ENCODE assay signal across 8 cellular contexts in the genomic region with DNA sequence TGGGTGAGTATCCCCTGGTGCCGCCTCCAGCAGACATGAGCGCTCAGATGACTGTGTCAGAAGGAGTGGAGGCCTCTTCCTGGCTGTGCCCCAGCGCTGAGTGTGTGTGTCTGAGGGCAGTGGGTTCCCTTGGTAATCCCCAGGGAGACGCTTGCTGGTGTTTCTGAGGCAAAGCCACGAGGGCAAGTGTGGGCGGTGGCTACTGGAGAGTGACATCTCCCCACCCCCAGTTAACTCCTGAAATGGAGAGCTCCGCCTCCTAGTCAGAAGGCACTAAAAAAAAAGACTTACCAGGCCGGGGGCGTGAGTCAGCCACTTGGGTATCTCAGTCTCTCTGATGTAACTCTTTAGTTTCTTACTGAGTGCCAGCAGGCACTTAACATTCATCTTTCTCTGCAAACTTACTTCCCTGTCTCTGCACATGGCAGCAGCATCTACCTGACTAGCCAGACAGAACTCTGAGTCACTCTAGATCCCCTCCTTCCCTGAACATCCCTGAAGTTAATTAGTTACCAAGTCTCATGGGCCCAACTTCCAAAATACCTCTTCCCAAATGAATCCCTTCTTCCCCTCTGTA. TPM values are rescaled to one million over a fixed set of nuclear protein-coding genes. Genes with fewer than 3 reads are reported as not detected.
A peak's percentile ranks its signal among the peaks of the same experiment; 100 is the strongest.
DNase-seq lines count a peak whose midpoint lies in the region; ATAC-seq and TF ChIP-seq lines count a peak whose summit lies in the region.

No MANE protein-coding gene starts in this region.

- H2AK5ac ChIP-seq in neuronal stem cell (ENCODE audit: low read depth, low read length): no peak overlapping the region

- H3K79me1 ChIP-seq in neuronal stem cell (ENCODE audit: low read depth, low read length): no peaks in the 10 kb centered on the region

- H3K27ac ChIP-seq in neuronal stem cell (replicated peaks; ENCODE audit: low read length) (peak overlapping the region; percentile 10), temporal lobe (ENCODE audit: low read depth, low read length) (peak overlapping the region; percentile 91)

- H3K27me3 ChIP-seq in neuronal stem cell (ENCODE audit: control insufficient read depth in 3 of 3, insufficient read depth in 3 of 3, low read depth in 1 of 3, low read length in 3 of 3): no peaks in the 10 kb centered on the region

- no peaks in the 10 kb centered on the region for H3K9me3 ChIP-seq in neuronal stem cell (replicated peaks in 1 of 2; ENCODE audit: control insufficient read depth in 2 of 2, insufficient read depth in 1 of 2, low read depth in 1 of 2, low read length in 2 of 2)

- no peak overlapping the region for H3K4me3 ChIP-seq in epithelial cell of proximal tubule (ENCODE audit: low read depth, low read length)
- H3K4me3 ChIP-seq in neuronal stem cell (ENCODE audit: low read length in 2 of 2): no peak overlapping the region

- DNase-seq in activated gamma-delta T cell treated with Interleukin-2 at 50 U/mL for 16 hours (peak; percentile 41), activated gamma-delta T cell (lab: John Stamatoyannopoulos, UW) (no peak), NCI-H82 (lab: John Stamatoyannopoulos, UW) (peak; percentile 91), epithelial cell of proximal tubule (ENCODE audit: low read depth) (peak; percentile 98), neuronal stem cell (ENCODE audit: low spot score) (peak; percentile 64)
- DNase-seq in activated CD8-positive, alpha-beta memory T cell treated with anti-CD3 and anti-CD28 coated beads for 48 hours (ENCODE audit: low read depth in 2 of 3, low spot score in 2 of 3): peak; percentile 57 to 79 (median 68)

- no peak overlapping the region for H3K23ac ChIP-seq in neuronal stem cell (ENCODE audit: low read depth, low read length, poor library complexity)

- H3K36me3 ChIP-seq in neuronal stem cell (replicated peaks in 1 of 2; ENCODE audit: control insufficient read depth in 2 of 2, insufficient read depth in 2 of 2, low read length in 2 of 2): peaks cover 16 to 74% of the 10 kb centered on the region in 2 donors

- H2BK5ac ChIP-seq in neuronal stem cell (ENCODE audit: low read length): no peak overlapping the region

- no peak overlapping the region for H3K9ac ChIP-seq in neuronal stem cell (ENCODE audit: low read depth, low read length, poor library complexity)

- ATAC-seq in HG02938 (IDR thresholded peaks at IDR 0.05; ENCODE audit: unreplicated experiment): peak; percentile 86

- peak overlapping the region; percentile 40 for H3K4me2 ChIP-seq in neuronal stem cell (ENCODE audit: insufficient read depth, low read length, poor library complexity, severe bottlenecking)

- no peak overlapping the region for H2BK15ac ChIP-seq in neuronal stem cell (ENCODE audit: low read length)

- no CpG with 5 or more reads among the region's 9 CpGs for WGBS in neuronal stem cell (ENCODE audit: extremely low coverage in 2 of 2, insufficient read length in 2 of 2, insufficient replicate concordance in 1 of 2), 2 donors

- no peak overlapping the region for H4K91ac ChIP-seq in neuronal stem cell (ENCODE audit: low read depth, low read length, poor library complexity)

- H3K4ac ChIP-seq in neuronal stem cell (ENCODE audit: low read length): no peak overlapping the region

- H2BK12ac ChIP-seq in neuronal stem cell (ENCODE audit: low read length): no peak overlapping the region

- H2BK120ac ChIP-seq in neuronal stem cell (ENCODE audit: low read depth, low read length): no peak overlapping the region

- H3K14ac ChIP-seq in neuronal stem cell (ENCODE audit: low read length): no peak overlapping the region

- no peak overlapping the region for H4K8ac ChIP-seq in neuronal stem cell (ENCODE audit: low read depth, low read length)

- peaks cover 9 to 18% of the 10 kb centered on the region in 2 donors for H3K4me1 ChIP-seq in neuronal stem cell (ENCODE audit: control insufficient read depth in 2 of 2, insufficient read depth in 1 of 2, low read depth in 1 of 2, low read length in 2 of 2)

- peak overlapping the region; percentile 30 for H2AFZ ChIP-seq in neuronal stem cell (ENCODE audit: low read length)

- no peak overlapping the region for H3K18ac ChIP-seq in neuronal stem cell (ENCODE audit: low read length)

- no peak for TF ChIP-seq CTCF in epithelial cell of proximal tubule (conservative IDR thresholded peaks at IDR 0.05; ENCODE audit: low read depth, low read length)

RNA-seq across cellular contexts. Expression of gene ORM2, which starts 19.3 kb away (rescaled TPM):
- total RNA-seq in epithelial cell of proximal tubule: not detected in 2 replicates
- polyA plus RNA-seq in neuronal stem cell (2013, experiment 1 of 2): 0.14 TPM
- polyA plus RNA-seq in neuronal stem cell (2013, experiment 2 of 2): 0.08 TPM
- not detected for total RNA-seq in temporal lobe

RNA-seq across cellular contexts. Expression of gene ORM1, which starts 26.1 kb away (rescaled TPM):
- total RNA-seq in epithelial cell of proximal tubule: not detected in 2 replicates
- not detected for polyA plus RNA-seq in neuronal stem cell (2013, experiment 1 of 2)
- not detected for polyA plus RNA-seq in neuronal stem cell (2013, experiment 2 of 2)
- total RNA-seq in temporal lobe: not detected

RNA-seq across cellular contexts. Expression of gene AKNA, which starts 38.8 kb away (rescaled TPM):
- 14.6 and 20.4 TPM in 2 replicates for total RNA-seq in epithelial cell of proximal tubule
- polyA plus RNA-seq in neuronal stem cell (2013, experiment 1 of 2): 13.9 TPM
- 13.8 TPM for polyA plus RNA-seq in neuronal stem cell (2013, experiment 2 of 2)
- total RNA-seq in temporal lobe: 4.7 TPM
